Comparison of ENCODE assay signal across 17 cellular contexts in the genomic region with DNA sequence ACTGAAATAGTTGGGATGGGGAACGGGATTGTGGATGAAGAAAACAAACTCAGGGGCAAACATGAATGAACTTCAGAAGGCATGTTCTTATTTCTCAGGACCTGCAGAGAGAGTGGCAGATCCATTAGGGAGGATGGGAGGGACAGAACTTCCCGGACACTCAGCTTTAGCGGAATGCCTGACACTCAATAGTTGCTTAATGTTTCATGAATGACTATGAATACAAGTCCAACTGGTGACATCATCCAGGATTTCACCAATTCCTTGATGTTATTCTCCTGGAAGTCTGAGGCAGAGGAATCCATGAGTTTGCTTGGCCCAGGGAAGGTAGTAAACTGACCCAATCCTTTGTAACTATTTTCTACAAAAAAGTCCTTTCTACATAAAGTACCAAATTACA. TPM values are rescaled to one million over a fixed set of nuclear protein-coding genes. Genes with fewer than 3 reads are reported as not detected.
DNase-seq lines count a peak whose midpoint lies in the region; ATAC-seq, FAIRE-seq and TF ChIP-seq lines count a peak whose summit lies in the region.
"Had no signal": no experiment of that assay in that cellular context is flagged by ENCODE, and none has a peak within 500 bp of the region (broad histone marks: within the 10 kb centered on the region; RNA-seq: fewer than 3 reads in every experiment).

No MANE protein-coding gene starts in this region.

- peak overlapping the region; percentile 85 for H3K27ac Mint-ChIP-seq in astrocyte (ENCODE audit: unreplicated experiment)
- H3K27ac Mint-ChIP-seq: activated CD4-positive, alpha-beta T cell treated with anti-CD3 and anti-CD28 coated beads, Interleukin-2, amount 10 ng/mL, durations not matched to agents 7 days and 5 days; brain had no signal

- ATAC-seq in HG03521 (IDR thresholded peaks at IDR 0.05; ENCODE audit: unreplicated experiment), result no peak

- H3K4me3 ChIP-seq in AG04450 (ENCODE audit: low read depth, low read length), result no peak overlapping the region
- no peak overlapping the region for H3K4me3 ChIP-seq in astrocyte (ENCODE audit: insufficient read depth, low read depth, low read length)
- H3K4me3 ChIP-seq: HAP-1, pancreas, uterus had no signal

- H3K4me1 Mint-ChIP-seq in astrocyte (ENCODE audit: low read depth, unreplicated experiment), result peaks cover 23% of the 10 kb centered on the region
- H3K4me1 Mint-ChIP-seq: activated CD4-positive, alpha-beta T cell treated with anti-CD3 and anti-CD28 coated beads, Interleukin-2, amount 10 ng/mL, durations not matched to agents 7 days and 5 days; brain had no signal

- no peaks in the 10 kb centered on the region for H3K27me3 ChIP-seq in AG04450 (ENCODE audit: control insufficient read depth, insufficient read depth, low read length)
- no peaks in the 10 kb centered on the region for H3K27me3 ChIP-seq in astrocyte (ENCODE audit: insufficient read depth, low read length)
- H3K27me3 ChIP-seq: pancreas, uterus had no signal

- no peaks in the 10 kb centered on the region for H3K79me2 ChIP-seq in astrocyte (ENCODE audit: insufficient read depth, low read length)

- no peak overlapping the region for H3K9ac ChIP-seq in astrocyte (ENCODE audit: low read length)

- CTCF ChIA-PET in AG04450 (lab: Charles Lee), result interaction anchor here (1.4 to 1.8 kb wide), 2 partner anchors 9 to 291 kb away, joined by 15 to 26 read pairs; no protein-coding TSS in a partner anchor

- H2AFZ ChIP-seq in astrocyte (ENCODE audit: low read depth, low read length), result peak overlapping the region; percentile 34

- H3K27ac ChIP-seq in AG04450 (ENCODE audit: low read depth, low read length) (no peak overlapping the region), astrocyte (ENCODE audit: low read depth, low read length) (peak overlapping the region; percentile 61)
- H3K27ac ChIP-seq: pancreas, uterus had no signal

- H4K20me1 ChIP-seq in astrocyte (ENCODE audit: insufficient read depth, low read length), result no peaks in the 10 kb centered on the region

- DNase-seq in AG04450 (ENCODE audit: low read depth, low spot score), result peak; percentile 80
- DNase-seq in HPDE6-E6E7 (ENCODE audit: extremely low spot score), result peak; percentile 23
- DNase-seq in astrocyte (ENCODE audit: low read depth), result peak; percentile 96
- peak; percentile 75 for DNase-seq in glomerular visceral epithelial cell (ENCODE audit: extremely low spot score)
- DNase-seq in NCI-H510A (lab: John Stamatoyannopoulos, UW), result no peak
- no peak for DNase-seq in medulla oblongata (ENCODE audit: extremely low spot score)
- DNase-seq in GF-D8 (lab: John Stamatoyannopoulos, UW), result no peak
- DNase-seq: activated CD4-positive, alpha-beta T cell treated with anti-CD3 and anti-CD28 coated beads, Interleukin-2, amount 10 ng/mL, durations not matched to agents 7 days and 5 days; KG1; NCI-H2029 treated with DMSO at 0.1 percent for 48 hours; pancreas; stimulated activated CD8-positive, alpha-beta memory T cell treated with anti-CD3 and anti-CD28 coated beads, Interleukin-4, amount 100 ng/mL, for 48 hours; uterus had no signal

- no peaks in the 10 kb centered on the region for H3K4me1 ChIP-seq in astrocyte (ENCODE audit: insufficient read depth, low read length)
- H3K4me1 ChIP-seq: HAP-1, pancreas, uterus had no signal

- POLR2A ChIA-PET in AG04450 (lab: Yijun Ruan, JAX), result interaction anchor here (1.0 to 1.2 kb wide), 2 partner anchors 63 to 66 kb away, joined by 3 to 5 read pairs; a partner anchor contains a TSS

- peak; percentile 80 for FAIRE-seq in astrocyte (lab: Jason Lieb, UNC)
- FAIRE-seq: endometrium, pancreas had no signal

- H3K27me3 Mint-ChIP-seq in astrocyte (ENCODE audit: low read depth, unreplicated experiment), result no peaks in the 10 kb centered on the region
- H3K27me3 Mint-ChIP-seq: brain had no signal

- H3K36me3 Mint-ChIP-seq in astrocyte (ENCODE audit: low read depth, unreplicated experiment), result no peaks in the 10 kb centered on the region
- H3K36me3 Mint-ChIP-seq: brain had no signal

- H3K9me3 ChIP-seq in AG04450 (ENCODE audit: control insufficient read depth, insufficient read depth, low read length) (no peaks in the 10 kb centered on the region), astrocyte (ENCODE audit: insufficient read depth, low read depth, low read length) (no peaks in the 10 kb centered on the region)
- H3K9me3 ChIP-seq: HAP-1, pancreas, uterus had no signal

- TF ChIP-seq CTCF in AG04450 (IDR thresholded peaks at IDR 0.05; ENCODE audit: low read depth, low read length) (no peak), astrocyte (IDR thresholded peaks at IDR 0.05; ENCODE audit: insufficient read depth, low read depth, low read length) (no peak)

- H3K4me3 Mint-ChIP-seq in astrocyte (ENCODE audit: unreplicated experiment), result no peak overlapping the region
- H3K4me3 Mint-ChIP-seq: activated CD4-positive, alpha-beta T cell treated with anti-CD3 and anti-CD28 coated beads, Interleukin-2, amount 10 ng/mL, durations not matched to agents 7 days and 5 days; brain had no signal

- no peaks in the 10 kb centered on the region for H3K36me3 ChIP-seq in astrocyte (ENCODE audit: insufficient read depth, low read length)
- H3K36me3 ChIP-seq: HAP-1, pancreas, uterus had no signal

- peak overlapping the region; percentile 59 for H3K4me2 ChIP-seq in astrocyte (ENCODE audit: low read length)

- peaks cover under 1% of the 10 kb centered on the region for H3K9me3 Mint-ChIP-seq in astrocyte (ENCODE audit: unreplicated experiment)
- H3K9me3 Mint-ChIP-seq: activated CD4-positive, alpha-beta T cell treated with anti-CD3 and anti-CD28 coated beads, Interleukin-2, amount 10 ng/mL, durations not matched to agents 7 days and 5 days; brain had no signal

RNA-seq across cellular contexts. Expression of a gene that starts 37.8 kb away (rescaled TPM):
- polyA plus RNA-seq in AG04450 (2011; rRNA removed), result not detected in 2 replicates
- not detected in 2 replicates for polyA minus RNA-seq in AG04450 (2011; rRNA and poly(A)+ RNA removed)
- total RNA-seq in astrocyte, result not detected in 2 replicates
- total RNA-seq: activated CD4-positive, alpha-beta T cell treated with anti-CD3 and anti-CD28 coated beads, Interleukin-2, amount 10 ng/mL, durations not matched to agents 7 days and 5 days; pancreas; uterus had no signal
- polyA plus RNA-seq: pancreas had no signal

RNA-seq across cellular contexts. Expression of a gene that starts 50.6 kb away (rescaled TPM):
- 0.14 TPM in 1 of 2 replicates, not detected in the other for polyA plus RNA-seq in AG04450 (2011; rRNA removed)
- polyA minus RNA-seq in AG04450 (2011; rRNA and poly(A)+ RNA removed), result 0.35 TPM in 1 of 2 replicates, not detected in the other
- total RNA-seq in astrocyte, result 1.0 and 1.2 TPM in 2 replicates
- total RNA-seq: activated CD4-positive, alpha-beta T cell treated with anti-CD3 and anti-CD28 coated beads, Interleukin-2, amount 10 ng/mL, durations not matched to agents 7 days and 5 days had no signal

Comparison
In these comparisons a context has a peak if more than half of its experiments do, and no peak if none do; other contexts are left out.
1. DNase-seq: peak in AG04450 (single experiment), HPDE6-E6E7 (single experiment), astrocyte (single experiment) and glomerular visceral epithelial cell (single experiment); none in NCI-H510A (single experiment), medulla oblongata (single experiment) and GF-D8 (single experiment).